ENCODE assay signal across 18 cellular contexts in the genomic region with DNA sequence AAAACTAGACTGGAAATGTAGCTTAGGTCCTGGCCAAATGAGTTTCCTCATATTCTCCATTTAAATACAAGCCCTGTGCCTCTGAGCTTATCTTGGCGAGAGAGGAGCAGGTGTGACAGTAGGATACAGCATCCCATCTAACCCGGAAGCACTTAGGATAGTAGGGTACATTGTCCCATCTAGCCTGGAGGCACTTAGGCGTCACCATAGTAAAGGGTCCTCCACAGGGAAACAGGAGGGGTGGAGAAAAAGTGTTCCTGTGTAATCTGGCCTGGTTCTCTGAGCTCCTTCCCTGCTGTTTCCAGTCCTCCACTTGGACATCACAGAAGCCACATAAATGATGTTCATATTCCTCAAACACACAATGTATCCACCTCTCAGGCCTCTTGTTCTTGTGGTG.
"Had no signal": no experiment of that assay in that cellular context is flagged by ENCODE, and none has a peak within 500 bp of the region (broad histone marks: within the 10 kb centered on the region; RNA-seq: fewer than 3 reads in every experiment).

No MANE protein-coding gene starts in this region.

- ATAC-seq: left colon; naive thymus-derived CD8-positive, alpha-beta T cell had no signal

- H3K4me1 ChIP-seq: colonic mucosa had no signal

- H3K27me3 ChIP-seq: colonic mucosa, heart left ventricle, neutrophil, stomach, transverse colon had no signal

- H3K4me3 Mint-ChIP-seq: endodermal cell; naive thymus-derived CD8-positive, alpha-beta T cell had no signal

- H3K36me3 ChIP-seq: colonic mucosa, heart left ventricle, neutrophil, stomach, thoracic aorta, transverse colon had no signal

- H3K27ac ChIP-seq: colonic mucosa, neutrophil, stomach, thoracic aorta, transverse colon had no signal

- H3K9me3 ChIP-seq: colonic mucosa, heart left ventricle, neutrophil, stomach, thoracic aorta, transverse colon had no signal

- H3K4me3 ChIP-seq: colonic mucosa, heart left ventricle, stomach, thoracic aorta, transverse colon had no signal

- H3K36me3 Mint-ChIP-seq: naive thymus-derived CD8-positive, alpha-beta T cell had no signal

- H3K27ac Mint-ChIP-seq: endodermal cell; naive thymus-derived CD8-positive, alpha-beta T cell had no signal

- DNase-seq: colonic mucosa; dermis blood vessel endothelial cell; endodermal cell; erythroblast; foreskin melanocyte; hippocampal formation; left colon; mammary epithelial cell; naive thymus-derived CD8-positive, alpha-beta T cell; small intestine; stimulated activated CD4-positive, alpha-beta T cell treated with anti-CD3 and anti-CD28 coated beads, Interleukin-12 subunit alpha, Interleukin-12 subunit beta, amount 100 ng/mL, for 4 hours; stimulated activated naive CD4-positive, alpha-beta T cell; stomach; substantia nigra; transverse colon had no signal

- H3K4me1 Mint-ChIP-seq: endodermal cell; naive thymus-derived CD8-positive, alpha-beta T cell had no signal

- H3K9me3 Mint-ChIP-seq: endodermal cell; naive thymus-derived CD8-positive, alpha-beta T cell had no signal
